Comparison of ENCODE assay signal across 16 cellular contexts in the genomic region with DNA sequence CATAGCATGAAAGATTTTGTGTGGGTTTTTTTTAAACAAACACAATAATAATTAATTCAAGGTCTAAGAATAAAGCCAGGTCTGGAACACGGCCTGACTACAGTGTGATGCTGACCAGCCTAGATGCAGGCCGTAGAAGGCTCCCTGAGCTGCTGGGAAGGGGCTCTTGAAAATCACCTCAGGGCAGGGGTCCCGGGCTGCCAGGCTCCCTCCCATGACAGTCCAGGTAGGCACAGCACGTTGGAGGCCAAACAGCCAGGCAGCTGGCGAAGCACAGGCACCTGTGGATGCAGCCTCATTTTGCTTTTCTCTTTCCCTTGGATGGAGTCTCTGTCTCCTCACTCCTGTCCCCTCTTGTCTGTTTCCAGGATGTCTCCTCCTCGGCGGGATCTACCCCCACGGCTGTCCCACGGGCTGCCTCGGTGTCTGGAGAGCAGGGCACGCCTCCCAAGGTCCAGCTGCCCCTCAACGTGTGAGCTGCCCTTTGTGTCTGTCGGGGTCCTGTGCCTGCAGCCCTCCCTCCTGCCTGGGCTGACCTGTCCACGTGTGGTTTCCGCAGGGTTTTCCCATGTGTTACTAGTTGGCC.
A peak's percentile ranks its signal among the peaks of the same experiment; 100 is the strongest.
DNase-seq lines count a peak whose midpoint lies in the region; ATAC-seq and TF ChIP-seq lines count a peak whose summit lies in the region.
"Had no signal": no experiment of that assay in that cellular context is flagged by ENCODE, and none has a peak within 500 bp of the region (broad histone marks: within the 10 kb centered on the region; RNA-seq: fewer than 3 reads in every experiment).

No MANE protein-coding gene starts in this region.

- H4K20me1 ChIP-seq in IMR-90 (ENCODE audit: insufficient read depth, low read length): peaks cover 8% of the 10 kb centered on the region

- POLR2A ChIA-PET in IMR-90 (lab: Charles Lee; ENCODE audit: unreplicated experiment): no interaction called here
- POLR2A ChIA-PET in activated CD4-positive, alpha-beta T cell treated with anti-CD3 and anti-CD28 coated beads, Interleukin-2, amount 10 ng/mL, durations not matched to agents 7 days and 5 days (lab: Charles Lee): no interaction called here

- H3K79me1 ChIP-seq in IMR-90 (ENCODE audit: low read depth in 1 of 2, low read length in 2 of 2): peaks cover 0 to 56% of the 10 kb centered on the region in 2 experiments; a peak in 3 of 4 replicates

- 83% methylated on average over 8 of the region's 15 CpGs; no CpG with 5 or more reads in 1 of the 2 experiments for WGBS in IMR-90 (ENCODE audit: extremely low coverage in 2 of 2, insufficient read length in 1 of 2), 2 experiments

- DNase-seq in IMR-90 (no peak), mucosa of descending colon (peak in 2 of 3 donors; percentile 2 to 31), gastrocnemius medialis (no peak)
- DNase-seq in activated CD4-positive, alpha-beta T cell treated with anti-CD3 and anti-CD28 coated beads, Interleukin-2, amount 10 ng/mL, durations not matched to agents 7 days and 5 days: no peak
- DNase-seq in stimulated activated effector memory CD8-positive, alpha-beta T cell treated with anti-CD3 and anti-CD28 coated beads, Interleukin-12 subunit alpha, Interleukin-12 subunit beta, amount 100 ng/mL, for 72 hours (ENCODE audit: low spot score in 2 of 2): no peak
- no peak for DNase-seq in activated T-cell treated with anti-CD3 and anti-CD28 coated beads, Interleukin-2, amount 50 U/mL, for 1 hour
- DNase-seq: BE2C; CD4-positive, CD25-positive, alpha-beta regulatory T cell; Karpas-422; NCI-H1694; NCI-H2081; NCI-H2171 treated with DMSO at 0.1 percent for 48 hours; NCI-H524 treated with DMSO at 0.1 percent for 48 hours; NCI-H82 had no signal

- H2BK15ac ChIP-seq in IMR-90 (ENCODE audit: low read depth, low read length): peak overlapping the region; percentile 43; the same call in 1 of the 3 replicates

- dilution Hi-C loops in IMR-90 (cut with HindIII; ENCODE audit: low sequenced_read_pairs, unreplicated experiment): no loop called here

- peaks cover 40% of the 10 kb centered on the region for H3K9me1 ChIP-seq in IMR-90 (ENCODE audit: insufficient read depth, low read length)

- H2BK5ac ChIP-seq in IMR-90 (ENCODE audit: low read depth, low read length, poor library complexity, severe bottlenecking): peak overlapping the region; percentile 59

- TF ChIP-seq POLR2A in IMR-90 (IDR thresholded peaks at IDR 0.05; ENCODE audit: low read depth, low read length): no peak
- no peak for TF ChIP-seq POLR2A in gastrocnemius medialis (IDR thresholded peaks at IDR 0.05)

- no peak overlapping the region for H3K23ac ChIP-seq in IMR-90 (ENCODE audit: low read depth, low read length)

- H3K14ac ChIP-seq in IMR-90 (replicated peaks; ENCODE audit: low read depth, low read length): peak overlapping the region; percentile 56; the same call in 1 of the 2 replicates

- peaks cover 28% of the 10 kb centered on the region for H3K36me3 Mint-ChIP-seq in brain
- no peaks in the 10 kb centered on the region for H3K36me3 Mint-ChIP-seq in activated CD4-positive, alpha-beta T cell treated with anti-CD3 and anti-CD28 coated beads, Interleukin-2, amount 10 ng/mL, durations not matched to agents 7 days and 5 days (ENCODE audit: low read depth)
- H3K36me3 Mint-ChIP-seq in stimulated activated effector memory CD8-positive, alpha-beta T cell treated with anti-CD3 and anti-CD28 coated beads, Interleukin-12 subunit alpha, Interleukin-12 subunit beta, amount 100 ng/mL, for 72 hours: no peaks in the 10 kb centered on the region

- CTCF ChIA-PET in IMR-90 (lab: Yijun Ruan, JAX): interaction anchor here (0.5 to 0.8 kb wide), 2 partner anchors 12 to 296 kb away, joined by 3 read pairs; no protein-coding TSS in a partner anchor
- CTCF ChIA-PET in activated CD4-positive, alpha-beta T cell treated with anti-CD3 and anti-CD28 coated beads, Interleukin-2, amount 10 ng/mL, durations not matched to agents 7 days and 5 days (lab: Charles Lee): interaction anchor here (1.3 to 1.8 kb wide), 2 partner anchors 25 to 91 kb away, joined by 3 to 5 read pairs; no protein-coding TSS in a partner anchor

- H4K5ac ChIP-seq in IMR-90 (ENCODE audit: low read depth, low read length): peak overlapping the region; percentile 4; the same call in 1 of the 2 replicates

- peak overlapping the region in 1 of 2 experiments; percentile 52; a peak in 1 of 4 replicates for H4K8ac ChIP-seq in IMR-90 (ENCODE audit: low read depth in 2 of 2, low read length in 2 of 2)

- H3K36me3 ChIP-seq in IMR-90 (ENCODE audit: control insufficient read depth, insufficient read depth, low read length) (peaks cover 31% of the 10 kb centered on the region), mucosa of descending colon (ENCODE audit: low read depth) (no peaks in the 10 kb centered on the region), gastrocnemius medialis (no peaks in the 10 kb centered on the region)
- H3K36me3 ChIP-seq: BE2C, Peyer's patch had no signal

- H2BK120ac ChIP-seq in IMR-90 (ENCODE audit: low read depth, low read length): peak overlapping the region; percentile 62; the same call in 1 of the 2 replicates

- no peak overlapping the region; the same call in 1 of the 2 replicates for H3K27ac ChIP-seq in IMR-90 (ENCODE audit: insufficient read depth, low read length)
- peak overlapping the region in 3 of 4 donors; percentile 26 to 50 (median 50) for H3K27ac ChIP-seq in gastrocnemius medialis
- H3K27ac ChIP-seq: Peyer's patch had no signal

- intact Hi-C loops in IMR-90 (cut with micrococcal nuclease) (no loop called here), mucosa of descending colon (cut with DNase I, micrococcal nuclease) (no loop called here), gastrocnemius medialis (cut with DNase I; ENCODE audit: low total_unique reads) (no loop called here)

- peak overlapping the region; percentile 0 for H2AFZ ChIP-seq in IMR-90 (replicated peaks; ENCODE audit: low read length, poor library complexity)

- no peak for TF ChIP-seq RAD21 in IMR-90 (IDR thresholded peaks at IDR 0.05; ENCODE audit: low read length)

- peak overlapping the region; percentile 68 for H2AK9ac ChIP-seq in IMR-90 (replicated peaks; ENCODE audit: low read depth, low read length, poor library complexity)

- peak overlapping the region; percentile 10; the same call in 1 of the 2 replicates for H4K91ac ChIP-seq in IMR-90 (ENCODE audit: insufficient read depth, low read depth, low read length)

- H3K4me3 ChIP-seq in IMR-90 (ENCODE audit: insufficient read depth, low read depth, low read length) (no peak overlapping the region), mucosa of descending colon (no peak overlapping the region), gastrocnemius medialis (no peak overlapping the region)
- H3K4me3 ChIP-seq: Peyer's patch had no signal

- peaks cover 4% of the 10 kb centered on the region for H3K27me3 Mint-ChIP-seq in brain
- H3K27me3 Mint-ChIP-seq in activated CD4-positive, alpha-beta T cell treated with anti-CD3 and anti-CD28 coated beads, Interleukin-2, amount 10 ng/mL, durations not matched to agents 7 days and 5 days: no peaks in the 10 kb centered on the region
- H3K27me3 Mint-ChIP-seq: CD4-positive, CD25-positive, alpha-beta regulatory T cell had no signal

- peak overlapping the region; percentile 73 for H3K4ac ChIP-seq in IMR-90 (ENCODE audit: low read depth, low read length)

- H3K27me3 ChIP-seq in IMR-90 (ENCODE audit: control insufficient read depth, insufficient read depth, low read length) (no peaks in the 10 kb centered on the region), gastrocnemius medialis (no peaks in the 10 kb centered on the region)
- H3K27me3 ChIP-seq: BE2C, Peyer's patch had no signal

- BruUV-seq in IMR-90 (replicated peaks; lab: Mats Ljungman, UMichigan): no TSS peak

- ATAC-seq in IMR-90 (ENCODE audit: low read depth) (no peak), mucosa of descending colon (no peak), gastrocnemius medialis (no peak)
- ATAC-seq in stimulated activated effector memory CD8-positive, alpha-beta T cell treated with anti-CD3 and anti-CD28 coated beads, Interleukin-12 subunit alpha, Interleukin-12 subunit beta, amount 100 ng/mL, for 72 hours: no peak

- in situ Hi-C loops in IMR-90 (cut with MboI; ENCODE audit: low sequenced_read_pairs): no loop called here
- in situ Hi-C loops in gastrocnemius medialis (cut with MboI; ENCODE audit: low sequenced_read_pairs in 4 of 4): no loop called here

- no peak overlapping the region for H3K4me3 Mint-ChIP-seq in brain
- H3K4me3 Mint-ChIP-seq in activated CD4-positive, alpha-beta T cell treated with anti-CD3 and anti-CD28 coated beads, Interleukin-2, amount 10 ng/mL, durations not matched to agents 7 days and 5 days: no peak overlapping the region
- H3K4me3 Mint-ChIP-seq in stimulated activated effector memory CD8-positive, alpha-beta T cell treated with anti-CD3 and anti-CD28 coated beads, Interleukin-12 subunit alpha, Interleukin-12 subunit beta, amount 100 ng/mL, for 72 hours: no peak overlapping the region

- no peak overlapping the region for H3K9ac ChIP-seq in IMR-90 (ENCODE audit: low read depth, low read length)

- TF ChIP-seq CTCF in IMR-90 (conservative IDR thresholded peaks at IDR 0.05; ENCODE audit: low read depth, low read length) (no peak), brain (conservative IDR thresholded peaks at IDR 0.05) (no peak), mucosa of descending colon (IDR thresholded peaks at IDR 0.05) (no peak), gastrocnemius medialis (IDR thresholded peaks at IDR 0.05 in 4 of 5, conservative IDR thresholded peaks at IDR 0.05 in 1 of 5) (no peak)

- H3K4me1 ChIP-seq in IMR-90 (ENCODE audit: control insufficient read depth, insufficient read depth, low read length) (peaks cover 22% of the 10 kb centered on the region), mucosa of descending colon (ENCODE audit: low read depth) (no peaks in the 10 kb centered on the region), gastrocnemius medialis (peaks cover 24 to 37% of the 10 kb centered on the region in 2 donors)
- H3K4me1 ChIP-seq: BE2C, Peyer's patch had no signal

- H2BK20ac ChIP-seq in IMR-90 (ENCODE audit: low read depth, low read length): peak overlapping the region; percentile 57

- no peak overlapping the region for H3K4me2 ChIP-seq in IMR-90 (ENCODE audit: low read depth, low read length)

- H3K27ac Mint-ChIP-seq in brain: peak overlapping the region; percentile 7 to 86 (median 70)
- no peak overlapping the region for H3K27ac Mint-ChIP-seq in activated CD4-positive, alpha-beta T cell treated with anti-CD3 and anti-CD28 coated beads, Interleukin-2, amount 10 ng/mL, durations not matched to agents 7 days and 5 days
- no peak overlapping the region for H3K27ac Mint-ChIP-seq in stimulated activated effector memory CD8-positive, alpha-beta T cell treated with anti-CD3 and anti-CD28 coated beads, Interleukin-12 subunit alpha, Interleukin-12 subunit beta, amount 100 ng/mL, for 72 hours

- no peaks in the 10 kb centered on the region for H3K9me3 Mint-ChIP-seq in brain
- no peaks in the 10 kb centered on the region for H3K9me3 Mint-ChIP-seq in activated CD4-positive, alpha-beta T cell treated with anti-CD3 and anti-CD28 coated beads, Interleukin-2, amount 10 ng/mL, durations not matched to agents 7 days and 5 days
- no peaks in the 10 kb centered on the region for H3K9me3 Mint-ChIP-seq in stimulated activated effector memory CD8-positive, alpha-beta T cell treated with anti-CD3 and anti-CD28 coated beads, Interleukin-12 subunit alpha, Interleukin-12 subunit beta, amount 100 ng/mL, for 72 hours
- H3K9me3 Mint-ChIP-seq: CD4-positive, CD25-positive, alpha-beta regulatory T cell had no signal

- peak overlapping the region; percentile 29; the same call in 1 of the 2 replicates for H3K18ac ChIP-seq in IMR-90 (ENCODE audit: low read depth, low read length)

- H3K4me1 Mint-ChIP-seq in brain: peaks cover 26% of the 10 kb centered on the region
- no peaks in the 10 kb centered on the region for H3K4me1 Mint-ChIP-seq in activated CD4-positive, alpha-beta T cell treated with anti-CD3 and anti-CD28 coated beads, Interleukin-2, amount 10 ng/mL, durations not matched to agents 7 days and 5 days
- no peaks in the 10 kb centered on the region for H3K4me1 Mint-ChIP-seq in stimulated activated effector memory CD8-positive, alpha-beta T cell treated with anti-CD3 and anti-CD28 coated beads, Interleukin-12 subunit alpha, Interleukin-12 subunit beta, amount 100 ng/mL, for 72 hours

- H3K56ac ChIP-seq in IMR-90 (ENCODE audit: extremely low read depth, insufficient read depth, low read length): no peak overlapping the region

- no peaks in the 10 kb centered on the region for H3K9me3 ChIP-seq in IMR-90 (ENCODE audit: control insufficient read depth, insufficient read depth, low read length)
- H3K9me3 ChIP-seq in mucosa of descending colon: no peaks in the 10 kb centered on the region
- H3K9me3 ChIP-seq in gastrocnemius medialis: no peaks in the 10 kb centered on the region
- H3K9me3 ChIP-seq: BE2C, Peyer's patch had no signal

- peak overlapping the region; percentile 94 for H2AK5ac ChIP-seq in IMR-90 (ENCODE audit: low read depth, low read length)

Comparison
In these comparisons a context has a peak if more than half of its experiments do, and no peak if none do; other contexts are left out.
1. DNase-seq: peak in mucosa of descending colon (2 of 3); none in IMR-90 (single experiment), gastrocnemius medialis (0 of 2), activated CD4-positive, alpha-beta T cell treated with anti-CD3 and anti-CD28 coated beads, Interleukin-2, amount 10 ng/mL, durations not matched to agents 7 days and 5 days (single experiment), stimulated activated effector memory CD8-positive, alpha-beta T cell treated with anti-CD3 and anti-CD28 coated beads, Interleukin-12 subunit alpha, Interleukin-12 subunit beta, amount 100 ng/mL, for 72 hours (0 of 2) and activated T-cell treated with anti-CD3 and anti-CD28 coated beads, Interleukin-2, amount 50 U/mL, for 1 hour (single experiment).
2. H3K27ac Mint-ChIP-seq: peak in brain (5 of 5); none in activated CD4-positive, alpha-beta T cell treated with anti-CD3 and anti-CD28 coated beads, Interleukin-2, amount 10 ng/mL, durations not matched to agents 7 days and 5 days (single experiment) and stimulated activated effector memory CD8-positive, alpha-beta T cell treated with anti-CD3 and anti-CD28 coated beads, Interleukin-12 subunit alpha, Interleukin-12 subunit beta, amount 100 ng/mL, for 72 hours (single experiment).